In the genomic region with DNA sequence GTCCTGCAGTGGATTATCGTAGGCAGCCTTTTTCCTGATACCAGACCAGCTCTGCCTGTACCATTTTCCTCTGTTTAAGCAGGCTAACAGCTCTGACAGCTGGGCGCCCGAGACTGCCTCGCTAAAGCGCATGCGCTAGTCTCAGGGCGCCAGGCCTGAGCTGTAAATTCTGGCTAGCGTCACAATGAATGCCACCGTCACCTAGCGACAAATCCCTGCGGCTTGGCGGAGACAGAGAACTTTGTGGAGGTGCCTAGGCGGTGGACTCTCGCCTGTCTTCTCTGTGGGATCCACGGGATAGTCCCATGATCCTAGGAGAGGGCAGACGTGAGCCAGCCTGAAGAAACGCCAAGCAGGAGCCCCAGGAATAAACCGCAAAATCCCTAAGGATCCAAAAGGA, we compare ENCODE assay signal across 20 cellular contexts.
DNase-seq lines count a peak whose midpoint lies in the region; ATAC-seq and TF ChIP-seq lines count a peak whose summit lies in the region.
"Had no signal": no experiment of that assay in that cellular context is flagged by ENCODE, and none has a peak within 500 bp of the region (broad histone marks: within the 10 kb centered on the region; RNA-seq: fewer than 3 reads in every experiment).

No MANE protein-coding gene starts in this region.

- no peak for TF ChIP-seq EP300 in SK-N-SH (IDR thresholded peaks at IDR 0.05; ENCODE audit: borderline replicate concordance in 1 of 2, low read depth in 1 of 2, low read length in 1 of 2)
- TF ChIP-seq EP300 in esophagus muscularis mucosa (IDR thresholded peaks at IDR 0.05) = no peak

- H3F3A ChIP-seq in SK-N-SH (replicated peaks; ENCODE audit: insufficient read depth) = no peaks in the 10 kb centered on the region

- H3K27me3 ChIP-seq in mammary epithelial cell (ENCODE audit: insufficient read depth, low read length) (no peaks in the 10 kb centered on the region), SK-N-SH (ENCODE audit: insufficient read depth) (no peaks in the 10 kb centered on the region), upper lobe of right lung (no peaks in the 10 kb centered on the region), esophagus muscularis mucosa (no peaks in the 10 kb centered on the region), right cardiac atrium (ENCODE audit: control insufficient read depth, insufficient read depth) (no peaks in the 10 kb centered on the region)
- H3K27me3 ChIP-seq: right atrium auricular region had no signal

- TF ChIP-seq POLR2A in esophagus muscularis mucosa (IDR thresholded peaks at IDR 0.05; ENCODE audit: low read depth) = no peak

- H3K27ac ChIP-seq in mammary epithelial cell (ENCODE audit: insufficient read depth, low read depth, low read length) = no peak overlapping the region
- no peak overlapping the region for H3K27ac ChIP-seq in SK-N-SH (ENCODE audit: low read depth in 2 of 2, low read length in 1 of 2)
- H3K27ac ChIP-seq in upper lobe of right lung = no peak overlapping the region
- no peak overlapping the region for H3K27ac ChIP-seq in esophagus muscularis mucosa (replicated peaks in 1 of 4)
- no peak overlapping the region for H3K27ac ChIP-seq in right cardiac atrium (ENCODE audit: low read length)
- H3K27ac ChIP-seq: lower lobe of right lung, right atrium auricular region, SJCRH30 had no signal

- intact Hi-C loops in mammary epithelial cell (cut with micrococcal nuclease) (no loop called here), upper lobe of right lung (cut with DNase I) (no loop called here), esophagus muscularis mucosa (cut with DNase I) (no loop called here), right cardiac atrium (cut with DNase I) (no loop called here)

- H3K9ac ChIP-seq in mammary epithelial cell (ENCODE audit: insufficient read depth, low read length) = no peak overlapping the region
- H3K9ac ChIP-seq in SK-N-SH = no peak overlapping the region

- 55% methylated on average over 18 of the region's 18 CpGs for WGBS in mammary epithelial cell (ENCODE audit: low coverage, missing lambda C conversion rate)
- 19% methylated on average over 18 of the region's 18 CpGs for WGBS in SK-N-SH (ENCODE audit: low lambda C conversion rate)
- WGBS in esophagus muscularis mucosa = 73% methylated on average over 18 of the region's 18 CpGs
- WGBS in right cardiac atrium = 69% methylated on average over 18 of the region's 18 CpGs

- no peak for TF ChIP-seq CTCF in mammary epithelial cell (conservative IDR thresholded peaks at IDR 0.05 in 1 of 2, IDR thresholded peaks at IDR 0.05 in 1 of 2; ENCODE audit: extremely low read depth in 1 of 2, insufficient read depth in 1 of 2, low read depth in 1 of 2, low read length in 2 of 2)
- no peak for TF ChIP-seq CTCF in SK-N-SH (IDR thresholded peaks at IDR 0.05)
- TF ChIP-seq CTCF in upper lobe of right lung (IDR thresholded peaks at IDR 0.05) = no peak
- no peak for TF ChIP-seq CTCF in esophagus muscularis mucosa (IDR thresholded peaks at IDR 0.05)

- H3K4me2 ChIP-seq in mammary epithelial cell (ENCODE audit: insufficient read depth, low read depth, low read length) (no peak overlapping the region), SK-N-SH (peak overlapping the region; percentile 69)

- H3K4me3 ChIP-seq in mammary epithelial cell (replicated peaks in 1 of 3; ENCODE audit: insufficient read depth in 1 of 3, low read depth in 2 of 3, low read length in 3 of 3) (no peak overlapping the region), SK-N-SH (ENCODE audit: low read depth in 2 of 2, low read length in 1 of 2) (peak overlapping the region; percentile 25 to 37; a peak in 2 of 4 replicates), upper lobe of right lung (no peak overlapping the region), esophagus muscularis mucosa (no peak overlapping the region), right cardiac atrium (ENCODE audit: low read length) (no peak overlapping the region)
- H3K4me3 ChIP-seq: lower lobe of right lung, right atrium auricular region, SJCRH30 had no signal

- DNase-seq in T47D (ENCODE audit: low read depth in 1 of 2, low spot score in 1 of 2) (peak; percentile 75 to 79), mammary epithelial cell (no peak), NCI-H2171 (lab: John Stamatoyannopoulos, UW) (peak; percentile 71), SK-N-SH (peak; percentile 71), upper lobe of right lung (peak; percentile 44), esophagus muscularis mucosa (ENCODE audit: extremely low spot score) (no peak), right cardiac atrium (no peak)
- DNase-seq: activated naive CD4-positive, alpha-beta T cell treated with anti-CD3 and anti-CD28 coated beads, Interleukin-2, amount 50 U/mL, for 16 hours; activated T-cell treated with anti-CD3 and anti-CD28 coated beads, Interleukin-2, amount 50 U/mL, for 48 hours; CD4-positive, alpha-beta T cell; cerebellar nuclear complex; effector memory CD4-positive, alpha-beta T cell; Kasumi-1; lower lobe of right lung; NCI-H1105 treated with DMSO at 0.1 percent for 48 hours; nucleus accumbens; OCI-M1; SJCRH30 had no signal

- H3K4me1 ChIP-seq in mammary epithelial cell (ENCODE audit: insufficient read depth, low read length) (no peaks in the 10 kb centered on the region), SK-N-SH (ENCODE audit: control insufficient read depth in 1 of 2, insufficient read depth in 2 of 2, low read depth in 1 of 2, low read length in 1 of 2) (peaks cover 0 to 2% of the 10 kb centered on the region in 2 experiments; a peak in 1 of 4 replicates), upper lobe of right lung (no peaks in the 10 kb centered on the region), esophagus muscularis mucosa (no peaks in the 10 kb centered on the region), right cardiac atrium (ENCODE audit: control insufficient read depth, insufficient read depth, low read length) (no peaks in the 10 kb centered on the region)
- H3K4me1 ChIP-seq: lower lobe of right lung, right atrium auricular region, SJCRH30 had no signal

- ATAC-seq in upper lobe of right lung (no peak), GM19467 (IDR thresholded peaks at IDR 0.05; ENCODE audit: unreplicated experiment) (no peak), right cardiac atrium (no peak)
- ATAC-seq: lower lobe of right lung had no signal

- in situ Hi-C loops in T47D (cut with HindIII; ENCODE audit: low pct_unique_long_range_greater_than_20kb, low sequenced_read_pairs) (no loop called here), mammary epithelial cell (cut with MboI; ENCODE audit: low sequenced_read_pairs in 2 of 2) (no loop called here)

- dilution Hi-C loops in mammary epithelial cell (cut with HindIII; ENCODE audit: low sequenced_read_pairs) = no loop called here

- no peak for TF ChIP-seq RAD21 in SK-N-SH (IDR thresholded peaks at IDR 0.05; ENCODE audit: low read length)

- H3K79me2 ChIP-seq in mammary epithelial cell (ENCODE audit: insufficient read depth, low read length) (no peaks in the 10 kb centered on the region), SK-N-SH (ENCODE audit: insufficient read depth) (no peaks in the 10 kb centered on the region)

- H3K36me3 ChIP-seq in mammary epithelial cell (ENCODE audit: insufficient read depth, low read length) (no peaks in the 10 kb centered on the region), SK-N-SH (replicated peaks in 1 of 2; ENCODE audit: control insufficient read depth in 1 of 2, insufficient read depth in 2 of 2, low read length in 1 of 2) (no peaks in the 10 kb centered on the region), upper lobe of right lung (no peaks in the 10 kb centered on the region), esophagus muscularis mucosa (no peaks in the 10 kb centered on the region)
- H3K36me3 ChIP-seq: lower lobe of right lung, right atrium auricular region, SJCRH30 had no signal

- BruUV-seq in mammary epithelial cell (replicated peaks; lab: Mats Ljungman, UMichigan) = no TSS peak

- no peaks in the 10 kb centered on the region for H3K9me2 ChIP-seq in SK-N-SH

- no peaks in the 10 kb centered on the region for H4K20me1 ChIP-seq in mammary epithelial cell (ENCODE audit: insufficient read depth, low read length)
- no peaks in the 10 kb centered on the region for H4K20me1 ChIP-seq in SK-N-SH (ENCODE audit: insufficient read depth)

- H2AFZ ChIP-seq in mammary epithelial cell (ENCODE audit: low read depth, low read length) (no peak overlapping the region), SK-N-SH (ENCODE audit: low read depth) (peak overlapping the region; percentile 90)

- peaks cover 47% of the 10 kb centered on the region for H3K9me3 ChIP-seq in mammary epithelial cell (replicated peaks; ENCODE audit: insufficient read depth, low read length)
- H3K9me3 ChIP-seq in SK-N-SH = no peaks in the 10 kb centered on the region
- H3K9me3 ChIP-seq in upper lobe of right lung = peaks cover 5% of the 10 kb centered on the region
- H3K9me3 ChIP-seq in esophagus muscularis mucosa = no peaks in the 10 kb centered on the region
- H3K9me3 ChIP-seq in right cardiac atrium (ENCODE audit: control insufficient read depth, low read length) = no peaks in the 10 kb centered on the region
- H3K9me3 ChIP-seq: right atrium auricular region, SJCRH30 had no signal

- POLR2A ChIA-PET in SK-N-SH (lab: Yijun Ruan, JAX) = no interaction called here

- CTCF ChIA-PET in mammary epithelial cell (lab: Charles Lee; ENCODE audit: low non-redundant PET) (no interaction called here), SK-N-SH (lab: Yijun Ruan, JAX) (interaction anchor here (0.7 kb wide), 1 partner anchor 34 kb away, joined by 3 read pairs; no protein-coding TSS in a partner anchor)

TF ChIP-seq in SK-N-SH, 30 proteins besides CTCF, POLR2A, EP300 and RAD21 (continues in another document):
- TF ChIP-seq, protein P1, sequence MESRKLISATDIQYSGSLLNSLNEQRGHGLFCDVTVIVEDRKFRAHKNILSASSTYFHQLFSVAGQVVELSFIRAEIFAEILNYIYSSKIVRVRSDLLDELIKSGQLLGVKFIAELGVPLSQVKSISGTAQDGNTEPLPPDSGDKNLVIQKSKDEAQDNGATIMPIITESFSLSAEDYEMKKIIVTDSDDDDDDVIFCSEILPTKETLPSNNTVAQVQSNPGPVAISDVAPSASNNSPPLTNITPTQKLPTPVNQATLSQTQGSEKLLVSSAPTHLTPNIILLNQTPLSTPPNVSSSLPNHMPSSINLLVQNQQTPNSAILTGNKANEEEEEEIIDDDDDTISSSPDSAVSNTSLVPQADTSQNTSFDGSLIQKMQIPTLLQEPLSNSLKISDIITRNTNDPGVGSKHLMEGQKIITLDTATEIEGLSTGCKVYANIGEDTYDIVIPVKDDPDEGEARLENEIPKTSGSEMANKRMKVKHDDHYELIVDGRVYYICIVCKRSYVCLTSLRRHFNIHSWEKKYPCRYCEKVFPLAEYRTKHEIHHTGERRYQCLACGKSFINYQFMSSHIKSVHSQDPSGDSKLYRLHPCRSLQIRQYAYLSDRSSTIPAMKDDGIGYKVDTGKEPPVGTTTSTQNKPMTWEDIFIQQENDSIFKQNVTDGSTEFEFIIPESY (IDR thresholded peaks at IDR 0.05; ENCODE audit: borderline replicate concordance, low read depth) = no peak

Comparison
In these comparisons a context has a peak if more than half of its experiments do, and no peak if none do; other contexts are left out.
1. DNase-seq: peak in T47D (2 of 2), NCI-H2171 (single experiment), SK-N-SH (single experiment) and upper lobe of right lung (single experiment); none in mammary epithelial cell (single experiment), esophagus muscularis mucosa (single experiment) and right cardiac atrium (0 of 3).
2. H3K4me3 ChIP-seq: peak in SK-N-SH (2 of 2); none in mammary epithelial cell (0 of 3), upper lobe of right lung (single experiment), esophagus muscularis mucosa (0 of 4) and right cardiac atrium (single experiment).